23 cellular contexts compared by ENCODE assay signal in genomic region chr15:82039871-82040270, GRCh38.
"Had no signal": no experiment of that assay in that cellular context is flagged by ENCODE, and none has a peak within 500 bp of the region (broad histone marks: within the 10 kb centered on the region; RNA-seq: fewer than 3 reads in every experiment).

No MANE protein-coding gene starts in this region.

- H3K27me3 ChIP-seq: Peyer's patch, SJCRH30 had no signal

- DNase-seq: activated CD4-positive, alpha-beta memory T cell treated with anti-CD3 and anti-CD28 coated beads, Interleukin-2, amount 10 ng/mL, durations not matched to agents 7 days and 5 days; activated CD4-positive, alpha-beta T cell treated with anti-CD3 and anti-CD28 coated beads for 36 hours; activated CD4-positive, alpha-beta T cell treated with anti-CD3 and anti-CD28 coated beads, Interleukin-2, amount 50 U/mL, for 1 hour; activated CD8-positive, alpha-beta memory T cell treated with anti-CD3 and anti-CD28 coated beads, Interleukin-2, amount 50 U/mL, for 4 hours; aorta; central memory CD4-positive, alpha-beta T cell; Kasumi-1; NCI-H1048; NCI-H2029; NCI-H2107; NCI-H2171 treated with DMSO at 0.1 percent for 48 hours; NCI-H226; NCI-H526; NCI-H774; Peyer's patch; Right ventricle myocardium superior; SJCRH30; SK-N-SH; T-helper 1 cell; WERI-Rb-1 had no signal

- H3K9ac ChIP-seq: SK-N-SH had no signal

- H3K27ac Mint-ChIP-seq: activated CD4-positive, alpha-beta memory T cell treated with anti-CD3 and anti-CD28 coated beads, Interleukin-2, amount 10 ng/mL, durations not matched to agents 7 days and 5 days; activated CD4-positive, alpha-beta T cell treated with anti-CD3 and anti-CD28 coated beads for 36 hours; activated naive CD4-positive, alpha-beta T cell treated with anti-CD3 and anti-CD28 coated beads, Interleukin-2, amount 50 U/mL, for 24 hours had no signal

- H3K4me1 Mint-ChIP-seq: activated naive CD4-positive, alpha-beta T cell treated with anti-CD3 and anti-CD28 coated beads, Interleukin-2, amount 50 U/mL, for 24 hours had no signal

- H3K36me3 Mint-ChIP-seq: activated naive CD4-positive, alpha-beta T cell treated with anti-CD3 and anti-CD28 coated beads, Interleukin-2, amount 50 U/mL, for 24 hours had no signal

- FAIRE-seq: bronchial epithelial cell had no signal

- H3K4me3 ChIP-seq: Peyer's patch, SJCRH30 had no signal

- H3K36me3 ChIP-seq: Peyer's patch had no signal

- H3K9me3 Mint-ChIP-seq: activated CD4-positive, alpha-beta memory T cell treated with anti-CD3 and anti-CD28 coated beads, Interleukin-2, amount 10 ng/mL, durations not matched to agents 7 days and 5 days; activated naive CD4-positive, alpha-beta T cell treated with anti-CD3 and anti-CD28 coated beads, Interleukin-2, amount 50 U/mL, for 24 hours had no signal

- ATAC-seq: activated CD4-positive, alpha-beta T cell treated with anti-CD3 and anti-CD28 coated beads for 36 hours had no signal

- H3K4me3 Mint-ChIP-seq: activated CD4-positive, alpha-beta memory T cell treated with anti-CD3 and anti-CD28 coated beads, Interleukin-2, amount 10 ng/mL, durations not matched to agents 7 days and 5 days; activated CD4-positive, alpha-beta T cell treated with anti-CD3 and anti-CD28 coated beads for 36 hours; activated naive CD4-positive, alpha-beta T cell treated with anti-CD3 and anti-CD28 coated beads, Interleukin-2, amount 50 U/mL, for 24 hours had no signal

- H3K27ac ChIP-seq: Peyer's patch, RWPE1, SJCRH30, WERI-Rb-1 had no signal

- H3K9me3 ChIP-seq: Peyer's patch, SJCRH30, SK-N-SH had no signal

- H3K4me2 ChIP-seq: SK-N-SH had no signal
